Comparison of ENCODE assay signal across 2 cellular contexts in the genomic region with DNA sequence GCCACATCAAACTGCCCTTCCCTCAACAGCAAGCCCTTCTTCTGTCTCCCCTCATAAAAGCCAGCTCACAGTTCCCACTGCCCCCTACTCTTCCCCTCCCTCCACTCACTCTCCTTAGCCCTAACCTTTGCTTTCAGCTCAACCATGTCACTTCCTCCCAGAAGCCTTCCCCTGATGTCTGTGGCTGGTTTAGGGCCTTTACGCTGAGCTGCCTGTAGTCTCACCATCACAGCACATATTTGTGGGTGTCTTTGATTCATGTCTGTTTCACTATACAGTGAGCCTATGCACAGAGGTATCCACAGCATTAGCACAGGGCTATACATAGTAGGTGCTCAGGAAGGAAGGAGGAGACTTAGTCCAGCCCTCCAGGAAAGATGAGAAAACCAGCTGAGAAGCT.
TF ChIP-seq lines count a peak whose summit lies in the region.

No MANE protein-coding gene starts in this region.

TF ChIP-seq in HCT116, 20 proteins besides CTCF, POLR2A, EP300 and RAD21:
- TF ChIP-seq ELF1 (IDR thresholded peaks at IDR 0.05; ENCODE audit: borderline replicate concordance, low read depth): no peak
- TF ChIP-seq, protein P1, sequence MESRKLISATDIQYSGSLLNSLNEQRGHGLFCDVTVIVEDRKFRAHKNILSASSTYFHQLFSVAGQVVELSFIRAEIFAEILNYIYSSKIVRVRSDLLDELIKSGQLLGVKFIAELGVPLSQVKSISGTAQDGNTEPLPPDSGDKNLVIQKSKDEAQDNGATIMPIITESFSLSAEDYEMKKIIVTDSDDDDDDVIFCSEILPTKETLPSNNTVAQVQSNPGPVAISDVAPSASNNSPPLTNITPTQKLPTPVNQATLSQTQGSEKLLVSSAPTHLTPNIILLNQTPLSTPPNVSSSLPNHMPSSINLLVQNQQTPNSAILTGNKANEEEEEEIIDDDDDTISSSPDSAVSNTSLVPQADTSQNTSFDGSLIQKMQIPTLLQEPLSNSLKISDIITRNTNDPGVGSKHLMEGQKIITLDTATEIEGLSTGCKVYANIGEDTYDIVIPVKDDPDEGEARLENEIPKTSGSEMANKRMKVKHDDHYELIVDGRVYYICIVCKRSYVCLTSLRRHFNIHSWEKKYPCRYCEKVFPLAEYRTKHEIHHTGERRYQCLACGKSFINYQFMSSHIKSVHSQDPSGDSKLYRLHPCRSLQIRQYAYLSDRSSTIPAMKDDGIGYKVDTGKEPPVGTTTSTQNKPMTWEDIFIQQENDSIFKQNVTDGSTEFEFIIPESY (IDR thresholded peaks at IDR 0.05; ENCODE audit: extremely low read depth, insufficient replicate concordance, low read length): no peak

TF ChIP-seq in K562, 482 proteins besides CTCF, POLR2A, EP300 and RAD21:
- TF ChIP-seq, protein P2, sequence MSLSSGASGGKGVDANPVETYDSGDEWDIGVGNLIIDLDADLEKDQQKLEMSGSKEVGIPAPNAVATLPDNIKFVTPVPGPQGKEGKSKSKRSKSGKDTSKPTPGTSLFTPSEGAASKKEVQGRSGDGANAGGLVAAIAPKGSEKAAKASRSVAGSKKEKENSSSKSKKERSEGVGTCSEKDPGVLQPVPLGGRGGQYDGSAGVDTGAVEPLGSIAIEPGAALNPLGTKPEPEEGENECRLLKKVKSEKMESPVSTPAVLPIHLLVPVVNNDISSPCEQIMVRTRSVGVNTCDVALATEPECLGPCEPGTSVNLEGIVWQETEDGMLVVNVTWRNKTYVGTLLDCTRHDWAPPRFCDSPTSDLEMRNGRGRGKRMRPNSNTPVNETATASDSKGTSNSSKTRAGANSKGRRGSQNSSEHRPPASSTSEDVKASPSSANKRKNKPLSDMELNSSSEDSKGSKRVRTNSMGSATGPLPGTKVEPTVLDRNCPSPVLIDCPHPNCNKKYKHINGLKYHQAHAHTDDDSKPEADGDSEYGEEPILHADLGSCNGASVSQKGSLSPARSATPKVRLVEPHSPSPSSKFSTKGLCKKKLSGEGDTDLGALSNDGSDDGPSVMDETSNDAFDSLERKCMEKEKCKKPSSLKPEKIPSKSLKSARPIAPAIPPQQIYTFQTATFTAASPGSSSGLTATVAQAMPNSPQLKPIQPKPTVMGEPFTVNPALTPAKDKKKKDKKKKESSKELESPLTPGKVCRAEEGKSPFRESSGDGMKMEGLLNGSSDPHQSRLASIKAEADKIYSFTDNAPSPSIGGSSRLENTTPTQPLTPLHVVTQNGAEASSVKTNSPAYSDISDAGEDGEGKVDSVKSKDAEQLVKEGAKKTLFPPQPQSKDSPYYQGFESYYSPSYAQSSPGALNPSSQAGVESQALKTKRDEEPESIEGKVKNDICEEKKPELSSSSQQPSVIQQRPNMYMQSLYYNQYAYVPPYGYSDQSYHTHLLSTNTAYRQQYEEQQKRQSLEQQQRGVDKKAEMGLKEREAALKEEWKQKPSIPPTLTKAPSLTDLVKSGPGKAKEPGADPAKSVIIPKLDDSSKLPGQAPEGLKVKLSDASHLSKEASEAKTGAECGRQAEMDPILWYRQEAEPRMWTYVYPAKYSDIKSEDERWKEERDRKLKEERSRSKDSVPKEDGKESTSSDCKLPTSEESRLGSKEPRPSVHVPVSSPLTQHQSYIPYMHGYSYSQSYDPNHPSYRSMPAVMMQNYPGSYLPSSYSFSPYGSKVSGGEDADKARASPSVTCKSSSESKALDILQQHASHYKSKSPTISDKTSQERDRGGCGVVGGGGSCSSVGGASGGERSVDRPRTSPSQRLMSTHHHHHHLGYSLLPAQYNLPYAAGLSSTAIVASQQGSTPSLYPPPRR (CRISPR knock-in tag; IDR thresholded peaks at IDR 0.05; ENCODE audit: borderline replicate concordance): 0 out of 2 replicates have a peak, but pooled peaks have one; percentile 9
- TF ChIP-seq BCL6 (CRISPR knock-in tag; IDR thresholded peaks at IDR 0.05) (no peak), ZFP36 (IDR thresholded peaks at IDR 0.05; ENCODE audit: low read depth, low read length, partially characterized antibody) (peak; percentile 19), SPI1 (IDR thresholded peaks at IDR 0.05; ENCODE audit: borderline replicate concordance, low read depth, low read length) (0 out of 2 replicates have a peak, but pooled peaks have one; percentile 11)
TF ChIP-seq in K562: peak in this region for 3.
